Comparison of ENCODE assay signal across 18 cellular contexts in genomic region chr19:2118438-2118837, GRCh38. TPM values are rescaled to one million over a fixed set of nuclear protein-coding genes. Genes with fewer than 3 reads are reported as not detected.
DNase-seq lines count a peak whose midpoint lies in the region; ATAC-seq, FAIRE-seq and TF ChIP-seq lines count a peak whose summit lies in the region.
"Had no signal": no experiment of that assay in that cellular context is flagged by ENCODE, and none has a peak within 500 bp of the region (broad histone marks: within the 10 kb centered on the region; RNA-seq: fewer than 3 reads in every experiment).

No MANE protein-coding gene starts in this region.

- H3K4me1 ChIP-seq in K562 (replicated peaks in 1 of 2; ENCODE audit: control insufficient read depth in 2 of 2, insufficient read depth in 2 of 2, low read length in 2 of 2) (peaks cover 0 to 19% of the 10 kb centered on the region in 2 experiments; a peak in 1 of 5 replicates), neuronal stem cell (ENCODE audit: control insufficient read depth in 2 of 2, insufficient read depth in 1 of 2, low read depth in 1 of 2, low read length in 2 of 2) (no peaks in the 10 kb centered on the region)
- H3K4me1 ChIP-seq: HAP-1 had no signal

- no TSS peak for BruUV-seq in K562 (replicated peaks; lab: Mats Ljungman, UMichigan)

- TF ChIP-seq POLR2A in K562 (conservative IDR thresholded peaks at IDR 0.05) = no peak

- no peaks in the 10 kb centered on the region for H3K9me3 Mint-ChIP-seq in activated T-helper 17 cell treated with anti-CD3 and anti-CD28 coated beads, Interleukin-2, amount 50 U/mL, for 72 hours
- no peaks in the 10 kb centered on the region for H3K9me3 Mint-ChIP-seq in stimulated activated naive B cell treated with anti-CD40 and anti-IgM and Interleukin-4, amounts not matched to agents 10 μg/mL and 1 μg/mL and 100 μg/mL, for 72 hours
- H3K9me3 Mint-ChIP-seq: CD14-positive monocyte; CD4-positive, alpha-beta memory T cell had no signal

- H3K36me3 Mint-ChIP-seq in activated T-helper 17 cell treated with anti-CD3 and anti-CD28 coated beads, Interleukin-2, amount 50 U/mL, for 72 hours (ENCODE audit: low read depth) = peaks cover 90% of the 10 kb centered on the region
- H3K36me3 Mint-ChIP-seq in stimulated activated naive B cell treated with anti-CD40 and anti-IgM and Interleukin-4, amounts not matched to agents 10 μg/mL and 1 μg/mL and 100 μg/mL, for 72 hours = peaks cover 49 to 65% of the 10 kb centered on the region in 2 donors

- H2BK120ac ChIP-seq in neuronal stem cell (ENCODE audit: low read depth, low read length) = no peak overlapping the region

- H3K36me3 ChIP-seq in K562 (ENCODE audit: control insufficient read depth, insufficient read depth, low read length) (peaks cover 96% of the 10 kb centered on the region; the same call in 2 of the 3 replicates), neuronal stem cell (replicated peaks in 1 of 2; ENCODE audit: control insufficient read depth in 2 of 2, insufficient read depth in 2 of 2, low read length in 2 of 2) (peaks cover 86 to 97% of the 10 kb centered on the region in 2 donors), WERI-Rb-1 (peaks cover 96% of the 10 kb centered on the region)

- DNase-seq in K562 (ENCODE audit: extremely low read depth in 1 of 4, low spot score in 3 of 4) = no peak
- DNase-seq in neuronal stem cell (ENCODE audit: low spot score) = no peak
- no peak for DNase-seq in stimulated activated naive B cell treated with anti-CD40 and anti-IgM and Interleukin-4, amounts not matched to agents 10 μg/mL and 1 μg/mL and 100 μg/mL, for 72 hours
- DNase-seq in C1 segment of cervical spinal cord (lab: John Stamatoyannopoulos, UW) = no peak
- no peak for DNase-seq in WERI-Rb-1
- DNase-seq: ACHN; CD4-positive, alpha-beta memory T cell; DMS153; DMS79; GDM1; GM23248 had no signal

- H3K9ac ChIP-seq in K562 (ENCODE audit: insufficient read depth in 1 of 2, low read depth in 2 of 2, low read length in 2 of 2) (no peak overlapping the region; a peak in 1 of 4 replicates), neuronal stem cell (ENCODE audit: low read depth, low read length, poor library complexity) (peak overlapping the region; percentile 63)
- H3K9ac ChIP-seq: GM23248 had no signal

- no peak overlapping the region for H3K4ac ChIP-seq in neuronal stem cell (ENCODE audit: low read length)

- no peak overlapping the region for H4K8ac ChIP-seq in neuronal stem cell (ENCODE audit: low read depth, low read length)

- no peak overlapping the region for H3K4me3 Mint-ChIP-seq in activated T-helper 17 cell treated with anti-CD3 and anti-CD28 coated beads, Interleukin-2, amount 50 U/mL, for 72 hours
- H3K4me3 Mint-ChIP-seq in stimulated activated naive B cell treated with anti-CD40 and anti-IgM and Interleukin-4, amounts not matched to agents 10 μg/mL and 1 μg/mL and 100 μg/mL, for 72 hours = no peak overlapping the region
- H3K4me3 Mint-ChIP-seq: CD14-positive monocyte; CD4-positive, alpha-beta memory T cell had no signal

- H3K18ac ChIP-seq in neuronal stem cell (ENCODE audit: low read length) = no peak overlapping the region

- TF ChIP-seq RAD21 in K562 (CRISPR knock-in tag; conservative IDR thresholded peaks at IDR 0.05 in 1 of 2, IDR thresholded peaks at IDR 0.05 in 1 of 2) = no peak

- H3K4me2 ChIP-seq in K562 (ENCODE audit: insufficient read depth, low read length) (no peak overlapping the region), neuronal stem cell (ENCODE audit: insufficient read depth, low read length, poor library complexity, severe bottlenecking) (no peak overlapping the region)

- CTCF ChIA-PET in K562 (lab: Yijun Ruan, JAX; ENCODE audit: low intra/inter-chr PET ratio) = no interaction called here

- H3K9me3 ChIP-seq in K562 (replicated peaks; ENCODE audit: control insufficient read depth, insufficient read depth, low read depth, low read length) = no peaks in the 10 kb centered on the region
- no peaks in the 10 kb centered on the region for H3K9me3 ChIP-seq in neuronal stem cell (replicated peaks in 1 of 2; ENCODE audit: control insufficient read depth in 2 of 2, insufficient read depth in 1 of 2, low read depth in 1 of 2, low read length in 2 of 2)
- no peaks in the 10 kb centered on the region for H3K9me3 ChIP-seq in WERI-Rb-1 (ENCODE audit: severe bottlenecking)
- H3K9me3 ChIP-seq: HAP-1 had no signal

- 89% methylated on average over 17 of the region's 18 CpGs for WGBS in K562 (ENCODE audit: insufficient coverage, low coverage, missing lambda C conversion rate)
- no CpG with 5 or more reads among the region's 18 CpGs for WGBS in neuronal stem cell (ENCODE audit: extremely low coverage in 2 of 2, insufficient read length in 2 of 2, insufficient replicate concordance in 1 of 2), 2 donors

- TF ChIP-seq CTCF in K562 (IDR thresholded peaks at IDR 0.05 in 2 of 3, conservative IDR thresholded peaks at IDR 0.05 in 1 of 3; ENCODE audit: insufficient read depth in 2 of 3, low read depth in 1 of 3, low read length in 3 of 3) = no peak
- TF ChIP-seq CTCF in WERI-Rb-1 (IDR thresholded peaks at IDR 0.05; ENCODE audit: low read depth, low read length) = no peak

- no peak for TF ChIP-seq EP300 in K562 (IDR thresholded peaks at IDR 0.05; ENCODE audit: low read length)

- H4K20me1 ChIP-seq in K562 (replicated peaks; ENCODE audit: control insufficient read depth, insufficient read depth, low read length) = peaks cover 4% of the 10 kb centered on the region; the same call in 1 of the 2 replicates

- no peak overlapping the region for H3K4me3 ChIP-seq in K562
- H3K4me3 ChIP-seq in neuronal stem cell (ENCODE audit: low read length in 2 of 2) = no peak overlapping the region
- no peak overlapping the region for H3K4me3 ChIP-seq in WERI-Rb-1 (ENCODE audit: low read depth, low read length)
- H3K4me3 ChIP-seq: GM23248, HAP-1 had no signal

- peak overlapping the region; percentile 11 for H3K27ac Mint-ChIP-seq in activated T-helper 17 cell treated with anti-CD3 and anti-CD28 coated beads, Interleukin-2, amount 50 U/mL, for 72 hours
- peak overlapping the region; percentile 25 for H3K27ac Mint-ChIP-seq in stimulated activated naive B cell treated with anti-CD40 and anti-IgM and Interleukin-4, amounts not matched to agents 10 μg/mL and 1 μg/mL and 100 μg/mL, for 72 hours

- in situ Hi-C loops in K562 (cut with MboI) = no loop called here

- intact Hi-C loops in K562 (cut with micrococcal nuclease) = no loop called here

- peak overlapping the region; percentile 85 for H3K23ac ChIP-seq in neuronal stem cell (ENCODE audit: low read depth, low read length, poor library complexity)

- H2AFZ ChIP-seq in K562 (ENCODE audit: low read depth, low read length) = no peak overlapping the region
- H2AFZ ChIP-seq in neuronal stem cell (ENCODE audit: low read length) = no peak overlapping the region
- H2AFZ ChIP-seq: GM23248 had no signal

- H2BK5ac ChIP-seq in neuronal stem cell (ENCODE audit: low read length) = no peak overlapping the region

- H3K27me3 ChIP-seq in K562 (ENCODE audit: control insufficient read depth in 2 of 2, insufficient read depth in 2 of 2, low read length in 2 of 2) = no peaks in the 10 kb centered on the region; a peak in 1 of 5 replicates
- H3K27me3 ChIP-seq in neuronal stem cell (ENCODE audit: control insufficient read depth in 3 of 3, insufficient read depth in 3 of 3, low read depth in 1 of 3, low read length in 3 of 3) = no peaks in the 10 kb centered on the region
- H3K27me3 ChIP-seq in WERI-Rb-1 (ENCODE audit: insufficient read depth, low read depth, severe bottlenecking) = no peaks in the 10 kb centered on the region

- no peaks in the 10 kb centered on the region for H3K9me1 ChIP-seq in K562 (ENCODE audit: control insufficient read depth, insufficient read depth, low read length)

- no peak for ATAC-seq in activated T-helper 17 cell treated with anti-CD3 and anti-CD28 coated beads, Interleukin-2, amount 50 U/mL, for 72 hours (replicated peaks)
- no peak for ATAC-seq in K562
- no peak for ATAC-seq in stimulated activated naive B cell treated with anti-CD40 and anti-IgM and Interleukin-4, amounts not matched to agents 10 μg/mL and 1 μg/mL and 100 μg/mL, for 72 hours (replicated peaks)

- no peak for FAIRE-seq in K562 (lab: Jason Lieb, UNC)
- FAIRE-seq: A204.1, GM12892, GM18507 had no signal

- POLR2A ChIA-PET in K562 (lab: Yijun Ruan, JAX) = interaction anchor here (0.6 to 0.7 kb wide), 2 partner anchors 37 to 127 kb away, joined by 3 read pairs; no protein-coding TSS in a partner anchor

- H3K14ac ChIP-seq in neuronal stem cell (ENCODE audit: low read length) = no peak overlapping the region

- peaks cover 14% of the 10 kb centered on the region for H3K79me1 ChIP-seq in neuronal stem cell (ENCODE audit: low read depth, low read length)

- no peak overlapping the region for H2BK15ac ChIP-seq in neuronal stem cell (ENCODE audit: low read length)

- no peaks in the 10 kb centered on the region for H3K79me2 ChIP-seq in K562 (ENCODE audit: control insufficient read depth, insufficient read depth, low read length)

- no peak overlapping the region for H2AK5ac ChIP-seq in neuronal stem cell (ENCODE audit: low read depth, low read length)

- H3K4me1 Mint-ChIP-seq in activated T-helper 17 cell treated with anti-CD3 and anti-CD28 coated beads, Interleukin-2, amount 50 U/mL, for 72 hours = peaks cover 6% of the 10 kb centered on the region
- peaks cover 7 to 14% of the 10 kb centered on the region in 2 donors for H3K4me1 Mint-ChIP-seq in stimulated activated naive B cell treated with anti-CD40 and anti-IgM and Interleukin-4, amounts not matched to agents 10 μg/mL and 1 μg/mL and 100 μg/mL, for 72 hours
- H3K4me1 Mint-ChIP-seq: CD14-positive monocyte had no signal

- H2BK12ac ChIP-seq in neuronal stem cell (ENCODE audit: low read length) = no peak overlapping the region

- H4K91ac ChIP-seq in neuronal stem cell (ENCODE audit: low read depth, low read length, poor library complexity) = no peak overlapping the region

- H3K27ac ChIP-seq in K562 (ENCODE audit: extremely low read depth, low read depth, low read length) = no peak overlapping the region
- H3K27ac ChIP-seq in neuronal stem cell (replicated peaks; ENCODE audit: low read length) = no peak overlapping the region
- no peak overlapping the region for H3K27ac ChIP-seq in WERI-Rb-1
- H3K27ac ChIP-seq: GM23248 had no signal

- H3K27me3 Mint-ChIP-seq in activated T-helper 17 cell treated with anti-CD3 and anti-CD28 coated beads, Interleukin-2, amount 50 U/mL, for 72 hours = no peaks in the 10 kb centered on the region
- H3K27me3 Mint-ChIP-seq in stimulated activated naive B cell treated with anti-CD40 and anti-IgM and Interleukin-4, amounts not matched to agents 10 μg/mL and 1 μg/mL and 100 μg/mL, for 72 hours = no peaks in the 10 kb centered on the region
- H3K27me3 Mint-ChIP-seq: CD4-positive, alpha-beta memory T cell had no signal

RNA-seq across cellular contexts. Expression of gene IZUMO4, which starts 21.7 kb away (rescaled TPM):
- total RNA-seq in activated T-helper 17 cell treated with anti-CD3 and anti-CD28 coated beads, Interleukin-2, amount 50 U/mL, for 72 hours = 100 to 1,000 TPM in 1 of 2 donors, 10 to 100 TPM in 1; 13.9 to 143 TPM
- total RNA-seq in K562 (2011; cell fraction: chromatin; rRNA removed; ENCODE audit: low replicate concordance) = 6.2 and 19.6 TPM in 2 replicates
- 14.0 and 17.2 TPM in 2 replicates for total RNA-seq in K562 (2011; cell fraction: nucleolus; rRNA removed)
- total RNA-seq in K562 (2011; cell fraction: nucleoplasm; rRNA removed) = 8.0 and 12.0 TPM in 2 replicates
- total RNA-seq in K562 (2014; rRNA removed) (0.94 and 1.2 TPM in 2 replicates), K562 (2014; rRNA removed; fragmentation: Illumina TruSeq; extraction: Trizol) (0.25 and 0.48 TPM in 2 replicates), K562 (2015; rRNA removed; fragmentation: Illumina TruSeq; extraction: Trizol) (0.53 and 0.72 TPM in 2 replicates), K562 (2021) (1.6 TPM in 2 replicates)
- polyA plus RNA-seq in K562 (2011; rRNA removed) (2.6 and 9.3 TPM in 2 replicates), K562 (2014; fragmentation: Illumina TruSeq; extraction: Trizol) (0.78 and 1.4 TPM in 2 replicates), K562 (2014; fragmentation: Nextera tagmentation; extraction: Ambion mirVana) (under 1 TPM; 0.07 to 0.13 TPM), K562 (2014; rRNA removed) (1.6 and 3.9 TPM in 2 replicates)
- polyA plus RNA-seq in K562 (2011; cell fraction: cytosol; rRNA removed) = 3.7 and 5.5 TPM in 2 replicates
- 59.2 and 77.4 TPM in 2 replicates for polyA plus RNA-seq in K562 (2011; cell fraction: nucleus; rRNA removed)
- polyA plus RNA-seq in K562 (2012) = 2.1 and 5.9 TPM in 2 replicates
- polyA minus RNA-seq in K562 (2011; rRNA and poly(A)+ RNA removed) = 0.60 and 0.74 TPM in 2 replicates
- not detected in 2 replicates for polyA minus RNA-seq in K562 (2011; cell fraction: cytosol; rRNA and poly(A)+ RNA removed)
- polyA minus RNA-seq in K562 (2011; cell fraction: nucleus; rRNA and poly(A)+ RNA removed) = 5.4 and 8.3 TPM in 2 replicates
- 2.5 TPM for polyA plus RNA-seq in neuronal stem cell (2013, experiment 1 of 2)
- 2.3 TPM for polyA plus RNA-seq in neuronal stem cell (2013, experiment 2 of 2)
- total RNA-seq: Daoy had no signal

RNA-seq across cellular contexts. Expression of gene MOB3A, which starts 22.3 kb away (rescaled TPM):
- 100 to 1,000 TPM; 271 to 387 TPM for total RNA-seq in activated T-helper 17 cell treated with anti-CD3 and anti-CD28 coated beads, Interleukin-2, amount 50 U/mL, for 72 hours
- total RNA-seq in K562 (2011; cell fraction: chromatin; rRNA removed; ENCODE audit: low replicate concordance) = 14.5 and 31.8 TPM in 2 replicates
- total RNA-seq in K562 (2011; cell fraction: nucleolus; rRNA removed) = 13.9 and 14.7 TPM in 2 replicates
- 13.0 and 13.8 TPM in 2 replicates for total RNA-seq in K562 (2011; cell fraction: nucleoplasm; rRNA removed)
- total RNA-seq in K562 (2014; rRNA removed) = 6.0 TPM in 2 replicates
- total RNA-seq in K562 (2014; rRNA removed; fragmentation: Illumina TruSeq; extraction: Trizol) = 2.6 and 2.7 TPM in 2 replicates
- total RNA-seq in K562 (2015; rRNA removed; fragmentation: Illumina TruSeq; extraction: Trizol) = 5.4 and 5.8 TPM in 2 replicates
- 20.5 and 24.1 TPM in 2 replicates for total RNA-seq in K562 (2021)
- 10.9 and 24.8 TPM in 2 replicates for polyA plus RNA-seq in K562 (2011; rRNA removed)
- polyA plus RNA-seq in K562 (2011; cell fraction: cytosol; rRNA removed) = 30.7 and 31.8 TPM in 2 replicates
- 10.5 and 12.5 TPM in 2 replicates for polyA plus RNA-seq in K562 (2011; cell fraction: nucleus; rRNA removed)
- 10.9 and 12.9 TPM in 2 replicates for polyA plus RNA-seq in K562 (2012)
- polyA plus RNA-seq in K562 (2014; fragmentation: Illumina TruSeq; extraction: Trizol) = 11.9 and 12.0 TPM in 2 replicates
- 1 to 10 TPM; 1.1 to 2.2 TPM for polyA plus RNA-seq in K562 (2014; fragmentation: Nextera tagmentation; extraction: Ambion mirVana)
- polyA plus RNA-seq in K562 (2014; rRNA removed) = 8.2 and 10.3 TPM in 2 replicates
- polyA minus RNA-seq in K562 (2011; rRNA and poly(A)+ RNA removed) = 10.3 and 10.6 TPM in 2 replicates
- polyA minus RNA-seq in K562 (2011; cell fraction: cytosol; rRNA and poly(A)+ RNA removed) = 26.8 and 37.9 TPM in 2 replicates
- polyA minus RNA-seq in K562 (2011; cell fraction: nucleus; rRNA and poly(A)+ RNA removed) = 3.9 and 8.2 TPM in 2 replicates
- polyA plus RNA-seq in neuronal stem cell (2013, experiment 1 of 2) = 15.6 TPM
- 16.1 TPM for polyA plus RNA-seq in neuronal stem cell (2013, experiment 2 of 2)

RNA-seq across cellular contexts. Expression of gene AP3D1, which starts 32.9 kb away (rescaled TPM):
- total RNA-seq in activated T-helper 17 cell treated with anti-CD3 and anti-CD28 coated beads, Interleukin-2, amount 50 U/mL, for 72 hours = 100 to 1,000 TPM in 1 of 2 donors, 10 to 100 TPM in 1; 83.6 to 108 TPM
- 129 and 304 TPM in 2 replicates for total RNA-seq in K562 (2011; cell fraction: chromatin; rRNA removed; ENCODE audit: low replicate concordance)
- 133 and 146 TPM in 2 replicates for total RNA-seq in K562 (2011; cell fraction: nucleolus; rRNA removed)
- 118 and 124 TPM in 2 replicates for total RNA-seq in K562 (2011; cell fraction: nucleoplasm; rRNA removed)
- total RNA-seq in K562 (2014; rRNA removed) = 52.0 and 68.7 TPM in 2 replicates
- total RNA-seq in K562 (2014; rRNA removed; fragmentation: Illumina TruSeq; extraction: Trizol) = 23.3 and 28.0 TPM in 2 replicates
- 35.9 and 36.9 TPM in 2 replicates for total RNA-seq in K562 (2015; rRNA removed; fragmentation: Illumina TruSeq; extraction: Trizol)
- 72.3 and 86.1 TPM in 2 replicates for total RNA-seq in K562 (2021)
- 34.9 and 55.0 TPM in 2 replicates for polyA plus RNA-seq in K562 (2011; rRNA removed)
- polyA plus RNA-seq in K562 (2011; cell fraction: cytosol; rRNA removed) = 49.2 and 58.1 TPM in 2 replicates
- polyA plus RNA-seq in K562 (2011; cell fraction: nucleus; rRNA removed) = 226 and 232 TPM in 2 replicates
- 95.5 and 117 TPM in 2 replicates for polyA plus RNA-seq in K562 (2012)
- 82.1 and 90.4 TPM in 2 replicates for polyA plus RNA-seq in K562 (2014; fragmentation: Illumina TruSeq; extraction: Trizol)
- 1 to 10 TPM; 1.2 to 1.6 TPM for polyA plus RNA-seq in K562 (2014; fragmentation: Nextera tagmentation; extraction: Ambion mirVana)
- 47.5 and 48.7 TPM in 2 replicates for polyA plus RNA-seq in K562 (2014; rRNA removed)
- polyA minus RNA-seq in K562 (2011; rRNA and poly(A)+ RNA removed) = 42.6 and 42.8 TPM in 2 replicates
- 69.3 and 76.0 TPM in 2 replicates for polyA minus RNA-seq in K562 (2011; cell fraction: cytosol; rRNA and poly(A)+ RNA removed)
- polyA minus RNA-seq in K562 (2011; cell fraction: nucleus; rRNA and poly(A)+ RNA removed) = 40.8 and 59.9 TPM in 2 replicates
- polyA plus RNA-seq in neuronal stem cell (2013, experiment 1 of 2) = 60.6 TPM
- polyA plus RNA-seq in neuronal stem cell (2013, experiment 2 of 2) = 60.3 TPM

RNA-seq across cellular contexts. Expression of gene DOT1L, which starts 45.3 kb away (rescaled TPM):
- total RNA-seq in activated T-helper 17 cell treated with anti-CD3 and anti-CD28 coated beads, Interleukin-2, amount 50 U/mL, for 72 hours = 100 to 1,000 TPM in 1 of 2 donors, 10 to 100 TPM in 1; 76.6 to 114 TPM
- total RNA-seq in K562 (2011; cell fraction: chromatin; rRNA removed; ENCODE audit: low replicate concordance) = 129 and 244 TPM in 2 replicates
- 98.9 and 104 TPM in 2 replicates for total RNA-seq in K562 (2011; cell fraction: nucleolus; rRNA removed)
- 68.3 and 74.5 TPM in 2 replicates for total RNA-seq in K562 (2011; cell fraction: nucleoplasm; rRNA removed)
- 12.7 and 18.7 TPM in 2 replicates for total RNA-seq in K562 (2014; rRNA removed)
- total RNA-seq in K562 (2014; rRNA removed; fragmentation: Illumina TruSeq; extraction: Trizol) = 10.0 and 10.5 TPM in 2 replicates
- 7.0 and 8.4 TPM in 2 replicates for total RNA-seq in K562 (2015; rRNA removed; fragmentation: Illumina TruSeq; extraction: Trizol)
- 66.2 and 66.5 TPM in 2 replicates for total RNA-seq in K562 (2021)
- polyA plus RNA-seq in K562 (2011; rRNA removed) = 5.7 and 8.6 TPM in 2 replicates
- polyA plus RNA-seq in K562 (2011; cell fraction: cytosol; rRNA removed) = 4.8 and 11.5 TPM in 2 replicates
- 35.2 and 71.1 TPM in 2 replicates for polyA plus RNA-seq in K562 (2011; cell fraction: nucleus; rRNA removed)
- polyA plus RNA-seq in K562 (2012) = 25.0 and 27.8 TPM in 2 replicates
- polyA plus RNA-seq in K562 (2014; fragmentation: Illumina TruSeq; extraction: Trizol) = 15.1 and 16.2 TPM in 2 replicates
- under 1 TPM; 0.32 to 0.51 TPM for polyA plus RNA-seq in K562 (2014; fragmentation: Nextera tagmentation; extraction: Ambion mirVana)
- 21.2 and 24.8 TPM in 2 replicates for polyA plus RNA-seq in K562 (2014; rRNA removed)
- 14.5 and 24.1 TPM in 2 replicates for polyA minus RNA-seq in K562 (2011; rRNA and poly(A)+ RNA removed)
- 23.7 and 36.0 TPM in 2 replicates for polyA minus RNA-seq in K562 (2011; cell fraction: cytosol; rRNA and poly(A)+ RNA removed)
- polyA minus RNA-seq in K562 (2011; cell fraction: nucleus; rRNA and poly(A)+ RNA removed) = 17.9 and 27.9 TPM in 2 replicates
- polyA plus RNA-seq in neuronal stem cell (2013, experiment 1 of 2) = 38.2 TPM
- polyA plus RNA-seq in neuronal stem cell (2013, experiment 2 of 2) = 38.1 TPM

Comparison
In these comparisons a context has a peak if more than half of its experiments do, and no peak if none do; other contexts are left out.
1. RNA of gene MOB3A, which starts 22.3 kb away (total RNA-seq): 271 to 387 TPM in activated T-helper 17 cell treated with anti-CD3 and anti-CD28 coated beads, Interleukin-2, amount 50 U/mL, for 72 hours; 2.6 to 31.8 TPM in K562; every median in the first group is over 4 times any median in the second.